In the genomic region with DNA sequence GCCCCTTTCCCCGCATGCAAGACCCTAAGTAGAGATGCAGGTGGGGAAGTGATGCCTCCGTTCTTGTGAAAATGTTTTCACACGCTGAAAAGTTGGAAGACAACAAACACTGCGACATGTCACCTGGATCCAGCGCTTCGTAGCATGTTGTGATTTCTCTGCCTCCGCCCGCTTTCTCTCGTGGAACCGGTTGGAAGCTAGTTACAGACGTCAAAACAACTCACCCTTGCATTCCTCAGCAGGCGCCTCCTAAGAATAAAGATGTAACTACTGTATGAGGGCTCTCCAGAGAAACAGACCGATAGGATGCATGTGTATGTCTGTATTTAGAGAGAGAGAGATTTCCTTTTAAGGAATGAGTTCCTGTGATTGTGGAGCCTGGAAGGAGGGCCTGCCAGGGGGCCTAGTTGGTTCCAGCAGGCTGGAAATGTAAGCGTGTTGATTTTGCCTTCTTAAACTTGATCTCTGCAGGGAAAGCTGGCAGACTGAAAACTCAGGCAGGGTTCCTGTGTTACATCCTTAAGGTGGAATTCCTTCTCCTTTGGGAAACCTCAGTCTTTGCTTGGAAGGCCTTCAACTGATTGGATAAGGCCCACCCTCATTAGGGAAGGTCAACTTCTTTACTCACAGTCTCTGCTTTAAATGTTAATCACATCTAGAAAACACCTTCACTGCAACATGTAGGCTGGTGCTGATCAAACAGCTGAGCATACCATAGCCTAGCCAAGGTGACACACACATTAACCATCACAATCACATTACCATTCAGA, we compare ENCODE assay signal across 1 cellular context.
TF ChIP-seq lines count a peak whose summit lies in the region.

No MANE protein-coding gene starts in this region.

TF ChIP-seq in HepG2, 621 proteins besides CTCF, POLR2A, EP300 and RAD21 (continued from another document):
- TF ChIP-seq, protein P1, sequence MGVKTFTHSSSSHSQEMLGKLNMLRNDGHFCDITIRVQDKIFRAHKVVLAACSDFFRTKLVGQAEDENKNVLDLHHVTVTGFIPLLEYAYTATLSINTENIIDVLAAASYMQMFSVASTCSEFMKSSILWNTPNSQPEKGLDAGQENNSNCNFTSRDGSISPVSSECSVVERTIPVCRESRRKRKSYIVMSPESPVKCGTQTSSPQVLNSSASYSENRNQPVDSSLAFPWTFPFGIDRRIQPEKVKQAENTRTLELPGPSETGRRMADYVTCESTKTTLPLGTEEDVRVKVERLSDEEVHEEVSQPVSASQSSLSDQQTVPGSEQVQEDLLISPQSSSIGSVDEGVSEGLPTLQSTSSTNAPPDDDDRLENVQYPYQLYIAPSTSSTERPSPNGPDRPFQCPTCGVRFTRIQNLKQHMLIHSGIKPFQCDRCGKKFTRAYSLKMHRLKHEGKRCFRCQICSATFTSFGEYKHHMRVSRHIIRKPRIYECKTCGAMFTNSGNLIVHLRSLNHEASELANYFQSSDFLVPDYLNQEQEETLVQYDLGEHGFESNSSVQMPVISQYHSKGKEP (CRISPR knock-in tag; IDR thresholded peaks at IDR 0.05), result no peak
- no peak for TF ChIP-seq HNRNPLL (IDR thresholded peaks at IDR 0.05; ENCODE audit: low read depth, low read length, poor library complexity, severe bottlenecking)
- TF ChIP-seq MATR3 (CRISPR knock-in tag; IDR thresholded peaks at IDR 0.05), result no peak
- TF ChIP-seq NONO (IDR thresholded peaks at IDR 0.05), result no peak
- TF ChIP-seq NONO (CRISPR knock-in tag; conservative IDR thresholded peaks at IDR 0.05), result no peak
- no peak for TF ChIP-seq ZNF558 (CRISPR knock-in tag; IDR thresholded peaks at IDR 0.05; ENCODE audit: borderline replicate concordance)
- TF ChIP-seq SIN3B (IDR thresholded peaks at IDR 0.05; ENCODE audit: low read length), result no peak
- no peak for TF ChIP-seq MIER2 (CRISPR knock-in tag; IDR thresholded peaks at IDR 0.05)
- no peak for TF ChIP-seq NFAT5 (CRISPR knock-in tag; IDR thresholded peaks at IDR 0.05)
- TF ChIP-seq, protein P2, sequence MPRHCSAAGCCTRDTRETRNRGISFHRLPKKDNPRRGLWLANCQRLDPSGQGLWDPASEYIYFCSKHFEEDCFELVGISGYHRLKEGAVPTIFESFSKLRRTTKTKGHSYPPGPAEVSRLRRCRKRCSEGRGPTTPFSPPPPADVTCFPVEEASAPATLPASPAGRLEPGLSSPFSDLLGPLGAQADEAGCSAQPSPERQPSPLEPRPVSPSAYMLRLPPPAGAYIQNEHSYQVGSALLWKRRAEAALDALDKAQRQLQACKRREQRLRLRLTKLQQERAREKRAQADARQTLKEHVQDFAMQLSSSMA (CRISPR knock-in tag; IDR thresholded peaks at IDR 0.05), result no peak
